Comparison of ENCODE assay signal across 20 cellular contexts in genomic region chr18:76395609-76396008, GRCh38.
DNase-seq lines count a peak whose midpoint lies in the region; ATAC-seq and TF ChIP-seq lines count a peak whose summit lies in the region.
"Had no signal": no experiment of that assay in that cellular context is flagged by ENCODE, and none has a peak within 500 bp of the region (broad histone marks: within the 10 kb centered on the region; RNA-seq: fewer than 3 reads in every experiment).

No MANE protein-coding gene starts in this region.

- H3K9me3 ChIP-seq in Panc1 (ENCODE audit: control insufficient read depth, insufficient read depth, low read depth, low read length) (no peaks in the 10 kb centered on the region), uterus (no peaks in the 10 kb centered on the region)
- H3K9me3 ChIP-seq: BLaER1 treated with 17β-estradiol and CSF1 and Interleukin-3, amounts not matched to agents 10 nM and 100 nM had no signal

- peak; percentile 3 for DNase-seq in activated CD4-positive, alpha-beta T cell treated with anti-CD3 and anti-CD28 coated beads for 36 hours
- DNase-seq in activated CD4-positive, alpha-beta T cell treated with anti-CD3 and anti-CD28 coated beads, Interleukin-2, amount 10 ng/mL, durations not matched to agents 24 days and 14 days = no peak
- DNase-seq in Panc1 (ENCODE audit: low read depth, low spot score) (no peak), mesenteric fat pad (ENCODE audit: low spot score) (peak; percentile 89), uterus (peak in 1 of 2 donors; percentile 26)
- DNase-seq in stimulated activated naive CD8-positive, alpha-beta T cell treated with anti-CD3 and anti-CD28 coated beads, Interleukin-15, Interleukin-2, amounts not matched to agents 100 U/mL and 50 U/mL, for 24 hours = no peak
- no peak for DNase-seq in stimulated activated CD4-positive, alpha-beta T cell treated with anti-CD3 and anti-CD28 coated beads, Interleukin-2, amount 100 ng/mL, for 48 hours
- DNase-seq: 8988T, COR-L47, DMS153, H9, IMR-90, NCI-H1092 treated with DMSO at 0.1 percent for 48 hours, NCI-H1930, NCI-H2171 treated with DMSO at 0.1 percent for 48 hours, NCI-H510A, NCI-H82, RPMI8226 had no signal

- CTCF ChIA-PET in activated CD4-positive, alpha-beta T cell treated with anti-CD3 and anti-CD28 coated beads for 36 hours (lab: Charles Lee) = interaction anchor here (0.7 to 6.0 kb wide), 2 partner anchors 61 to 314 kb away, joined by 3 to 65 read pairs; no protein-coding TSS in a partner anchor
- CTCF ChIA-PET in Panc1 (lab: Charles Lee) = no interaction called here

- H3K27ac Mint-ChIP-seq in activated CD4-positive, alpha-beta T cell treated with anti-CD3 and anti-CD28 coated beads for 36 hours = no peak overlapping the region
- no peak overlapping the region for H3K27ac Mint-ChIP-seq in activated CD4-positive, alpha-beta T cell treated with anti-CD3 and anti-CD28 coated beads, Interleukin-2, amount 10 ng/mL, durations not matched to agents 24 days and 14 days

- H3K4me3 ChIP-seq in Panc1 (ENCODE audit: low read depth in 2 of 2, low read length in 2 of 2) = no peak overlapping the region
- H3K4me3 ChIP-seq in uterus = no peak overlapping the region
- H3K4me3 ChIP-seq: BLaER1 treated with 17β-estradiol and CSF1 and Interleukin-3, amounts not matched to agents 10 nM and 100 nM had no signal

- TF ChIP-seq CTCF in Panc1 (IDR thresholded peaks at IDR 0.05) = no peak
- TF ChIP-seq CTCF in uterus (IDR thresholded peaks at IDR 0.05) = no peak

- no peak for TF ChIP-seq POLR2A in uterus (IDR thresholded peaks at IDR 0.05)

- POLR2A ChIA-PET in activated CD4-positive, alpha-beta T cell treated with anti-CD3 and anti-CD28 coated beads for 36 hours (lab: Charles Lee) = no interaction called here
- POLR2A ChIA-PET in Panc1 (lab: Charles Lee) = no interaction called here

- no peak for ATAC-seq in activated CD4-positive, alpha-beta T cell treated with anti-CD3 and anti-CD28 coated beads for 36 hours
- 0 out of 2 replicates have a peak, but pooled peaks have one; percentile 6 for ATAC-seq in Panc1
- no peak for ATAC-seq in GM18498 (IDR thresholded peaks at IDR 0.05; ENCODE audit: unreplicated experiment)
- ATAC-seq in stimulated activated naive CD8-positive, alpha-beta T cell treated with anti-CD3 and anti-CD28 coated beads, Interleukin-15, Interleukin-2, amounts not matched to agents 100 U/mL and 50 U/mL, for 24 hours = no peak

- no peaks in the 10 kb centered on the region for H3K36me3 Mint-ChIP-seq in activated CD4-positive, alpha-beta T cell treated with anti-CD3 and anti-CD28 coated beads for 36 hours (ENCODE audit: low read depth)
- no peaks in the 10 kb centered on the region for H3K36me3 Mint-ChIP-seq in activated CD4-positive, alpha-beta T cell treated with anti-CD3 and anti-CD28 coated beads, Interleukin-2, amount 10 ng/mL, durations not matched to agents 24 days and 14 days (ENCODE audit: low read depth)

- no peak overlapping the region for H3K4me3 Mint-ChIP-seq in activated CD4-positive, alpha-beta T cell treated with anti-CD3 and anti-CD28 coated beads for 36 hours
- no peak overlapping the region for H3K4me3 Mint-ChIP-seq in activated CD4-positive, alpha-beta T cell treated with anti-CD3 and anti-CD28 coated beads, Interleukin-2, amount 10 ng/mL, durations not matched to agents 24 days and 14 days
- H3K4me3 Mint-ChIP-seq: H9 had no signal

- H3K4me1 Mint-ChIP-seq in activated CD4-positive, alpha-beta T cell treated with anti-CD3 and anti-CD28 coated beads for 36 hours = peaks cover 9% of the 10 kb centered on the region
- peaks cover 4% of the 10 kb centered on the region for H3K4me1 Mint-ChIP-seq in activated CD4-positive, alpha-beta T cell treated with anti-CD3 and anti-CD28 coated beads, Interleukin-2, amount 10 ng/mL, durations not matched to agents 24 days and 14 days

- no TSS peak for BruUV-seq in Panc1 (replicated peaks; lab: Mats Ljungman, UMichigan)

- intact Hi-C loops in activated CD4-positive, alpha-beta T cell treated with anti-CD3 and anti-CD28 coated beads for 36 hours (cut with DNase I, micrococcal nuclease) = loop anchor here in 1 of 2 experiments (5.0 kb wide), 1 partner anchor 182 kb away; no protein-coding TSS in a partner anchor
- intact Hi-C loops in activated CD4-positive, alpha-beta T cell treated with anti-CD3 and anti-CD28 coated beads, Interleukin-2, amount 10 ng/mL, durations not matched to agents 24 days and 14 days (cut with micrococcal nuclease) = no loop called here
- intact Hi-C loops in Panc1 (cut with micrococcal nuclease; ENCODE audit: unreplicated experiment) (loop anchor here (5.0 kb wide), 1 partner anchor 97 kb away; no protein-coding TSS in a partner anchor), uterus (cut with DNase I; ENCODE audit: low total_unique reads) (loop anchor here (5.0 kb wide), 1 partner anchor 312 kb away; no protein-coding TSS in a partner anchor)

- H3K4me1 ChIP-seq in Panc1 (ENCODE audit: control insufficient read depth, insufficient read depth, low read length) (0 out of 2 replicates have a peak, but pooled peaks cover 6% of the 10 kb centered on the region), uterus (peaks cover 4 to 10% of the 10 kb centered on the region in 2 donors)

- no peaks in the 10 kb centered on the region for H3K9me3 Mint-ChIP-seq in activated CD4-positive, alpha-beta T cell treated with anti-CD3 and anti-CD28 coated beads for 36 hours (ENCODE audit: low read depth)
- H3K9me3 Mint-ChIP-seq in activated CD4-positive, alpha-beta T cell treated with anti-CD3 and anti-CD28 coated beads, Interleukin-2, amount 10 ng/mL, durations not matched to agents 24 days and 14 days = no peaks in the 10 kb centered on the region
- H3K9me3 Mint-ChIP-seq: H9 had no signal

- no peaks in the 10 kb centered on the region for H3K27me3 Mint-ChIP-seq in activated CD4-positive, alpha-beta T cell treated with anti-CD3 and anti-CD28 coated beads for 36 hours
- H3K27me3 Mint-ChIP-seq in activated CD4-positive, alpha-beta T cell treated with anti-CD3 and anti-CD28 coated beads, Interleukin-2, amount 10 ng/mL, durations not matched to agents 24 days and 14 days = peaks cover 9% of the 10 kb centered on the region

- in situ Hi-C loops in Panc1 (cut with HindIII; ENCODE audit: low pct_unique_long_range_greater_than_20kb, low sequenced_read_pairs) = no loop called here

- H3K27me3 ChIP-seq in Panc1 (ENCODE audit: control insufficient read depth, insufficient read depth, low read length) = no peaks in the 10 kb centered on the region
- no peaks in the 10 kb centered on the region for H3K27me3 ChIP-seq in uterus
- H3K27me3 ChIP-seq: BLaER1 treated with 17β-estradiol and CSF1 and Interleukin-3, amounts not matched to agents 10 nM and 100 nM had no signal

- no peak overlapping the region for H3K27ac ChIP-seq in Panc1 (ENCODE audit: low read length)
- peak overlapping the region; percentile 80 to 85 for H3K27ac ChIP-seq in uterus
- H3K27ac ChIP-seq: BLaER1 treated with 17β-estradiol and CSF1 and Interleukin-3, amounts not matched to agents 10 nM and 100 nM had no signal

- H3K36me3 ChIP-seq in Panc1 (ENCODE audit: control insufficient read depth, insufficient read depth, low read length) (no peaks in the 10 kb centered on the region), uterus (no peaks in the 10 kb centered on the region)

Comparison
In these comparisons a context has a peak if more than half of its experiments do, and no peak if none do; other contexts are left out.
1. DNase-seq: peak in activated CD4-positive, alpha-beta T cell treated with anti-CD3 and anti-CD28 coated beads for 36 hours (single experiment) and mesenteric fat pad (single experiment); none in activated CD4-positive, alpha-beta T cell treated with anti-CD3 and anti-CD28 coated beads, Interleukin-2, amount 10 ng/mL, durations not matched to agents 24 days and 14 days (single experiment), Panc1 (single experiment), stimulated activated naive CD8-positive, alpha-beta T cell treated with anti-CD3 and anti-CD28 coated beads, Interleukin-15, Interleukin-2, amounts not matched to agents 100 U/mL and 50 U/mL, for 24 hours (single experiment) and stimulated activated CD4-positive, alpha-beta T cell treated with anti-CD3 and anti-CD28 coated beads, Interleukin-2, amount 100 ng/mL, for 48 hours (0 of 2).